26 cellular contexts compared by ENCODE assay signal in the genomic region with DNA sequence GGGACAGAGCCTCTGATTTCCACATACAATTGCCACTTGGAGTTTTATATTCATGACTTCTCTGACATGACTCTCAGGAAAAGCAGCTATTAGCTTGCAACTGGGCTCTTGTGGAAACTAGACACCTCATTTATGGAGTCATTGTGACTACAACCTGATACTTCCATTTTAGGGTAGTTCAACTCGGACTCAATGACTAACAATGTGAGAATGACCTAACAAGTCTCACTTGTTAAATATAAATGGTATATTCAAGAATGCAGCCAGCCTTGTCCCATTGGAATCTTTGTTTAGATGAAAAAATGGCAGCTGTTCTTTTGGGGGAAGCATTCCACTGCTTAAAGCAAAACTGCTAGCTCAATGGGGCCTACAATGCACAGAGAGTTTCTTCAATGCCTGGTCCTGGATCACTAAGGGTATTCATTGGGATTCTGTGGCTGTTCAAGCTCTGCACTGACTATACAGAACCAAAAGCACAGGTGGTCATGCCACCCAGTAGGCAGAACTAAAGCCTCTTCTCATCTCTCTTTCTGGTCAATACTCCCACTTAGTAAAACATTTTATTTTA. TPM values are rescaled to one million over a fixed set of nuclear protein-coding genes. Genes with fewer than 3 reads are reported as not detected.
"Had no signal": no experiment of that assay in that cellular context is flagged by ENCODE, and none has a peak within 500 bp of the region (broad histone marks: within the 10 kb centered on the region; RNA-seq: fewer than 3 reads in every experiment).

No MANE protein-coding gene starts in this region.

- FAIRE-seq: endometrium, keratinocyte had no signal

- H3K27me3 ChIP-seq: esophagus muscularis mucosa, gastroesophageal sphincter, right lobe of liver, spleen, tibial artery, upper lobe of left lung, uterus had no signal

- ATAC-seq: gastroesophageal sphincter; left cardiac atrium; lower lobe of right lung; naive thymus-derived CD4-positive, alpha-beta T cell; psoas muscle; right lobe of liver; stimulated activated memory B cell treated with anti-CD40 and anti-IgM and Interleukin-4, amounts not matched to agents 10 μg/mL and 1 μg/mL and 100 μg/mL, for 72 hours had no signal

- DNase-seq: effector memory CD4-positive, alpha-beta T cell; foreskin fibroblast; glutamatergic neuron; left cardiac atrium; left ventricle myocardium inferior; lower lobe of right lung; midbrain; naive thymus-derived CD4-positive, alpha-beta T cell; nephron progenitor cell; psoas muscle; retina; right lobe of liver; spleen; stimulated activated CD4-positive, alpha-beta T cell treated with anti-CD3 and anti-CD28 coated beads, Interleukin-15, amount 100 ng/mL, for 24 hours; stimulated activated CD4-positive, alpha-beta T cell treated with anti-CD3 and anti-CD28 coated beads, Interleukin-1b, Interleukin-23, amount 100 ng/mL, for 48 hours; stimulated activated CD4-positive, alpha-beta T cell treated with anti-CD3 and anti-CD28 coated beads, Interleukin-4, amount 100 ng/mL, for 24 hours; tibial artery; upper lobe of left lung; uterus had no signal

- H3K4me3 ChIP-seq: esophagus muscularis mucosa, gastroesophageal sphincter, left ventricle myocardium inferior, lower lobe of right lung, psoas muscle, right lobe of liver, spleen, tibial artery, upper lobe of left lung, uterus had no signal

- H3K36me3 ChIP-seq: esophagus muscularis mucosa, gastroesophageal sphincter, left ventricle myocardium inferior, lower lobe of right lung, right lobe of liver, spleen, tibial artery, upper lobe of left lung, uterus had no signal

RNA-seq across cellular contexts. Expression of gene GLRA3, which starts 36.5 kb away (rescaled TPM):
- total RNA-seq: left cardiac atrium; left ventricle myocardium inferior; lower lobe of right lung; naive thymus-derived CD4-positive, alpha-beta T cell; omental fat pad; right lobe of liver; skeletal muscle tissue had no signal
- polyA plus RNA-seq: keratinocyte; naive thymus-derived CD4-positive, alpha-beta T cell had no signal

RNA-seq across cellular contexts. Expression of gene ADAM29, which starts 52.7 kb away (rescaled TPM):
- total RNA-seq: esophagus muscularis mucosa; gastroesophageal sphincter; left cardiac atrium; left ventricle myocardium inferior; lower lobe of right lung; naive thymus-derived CD4-positive, alpha-beta T cell; omental fat pad; psoas muscle; right lobe of liver; skeletal muscle tissue; spleen; upper lobe of left lung; uterus had no signal
- polyA plus RNA-seq: keratinocyte; naive thymus-derived CD4-positive, alpha-beta T cell; psoas muscle had no signal
